In genomic region chr1:38208720-38209632, GRCh38 we compare ENCODE assay signal across 1 cellular context.
TF ChIP-seq lines count a peak whose summit lies in the region.

No MANE protein-coding gene starts in this region.

TF ChIP-seq in WTC11, 78 proteins besides CTCF, POLR2A, EP300 and RAD21 (continued from another document):
- TF ChIP-seq FOXP4 (CRISPR knock-in tag; IDR thresholded peaks at IDR 0.05) (no peak), ZNF219 (CRISPR knock-in tag; IDR thresholded peaks at IDR 0.05; ENCODE audit: borderline replicate concordance) (no peak), NFYB (CRISPR knock-in tag; conservative IDR thresholded peaks at IDR 0.05; ENCODE audit: low read depth) (no peak), TCF7 (CRISPR knock-in tag; IDR thresholded peaks at IDR 0.05; ENCODE audit: low read depth) (no peak), MAX (CRISPR knock-in tag; IDR thresholded peaks at IDR 0.05) (no peak), AFF4 (CRISPR knock-in tag; IDR thresholded peaks at IDR 0.05; ENCODE audit: borderline replicate concordance) (no peak), NR2C2 (CRISPR knock-in tag; IDR thresholded peaks at IDR 0.05) (no peak)
